ENCODE assay signal across 19 cellular contexts in the genomic region with DNA sequence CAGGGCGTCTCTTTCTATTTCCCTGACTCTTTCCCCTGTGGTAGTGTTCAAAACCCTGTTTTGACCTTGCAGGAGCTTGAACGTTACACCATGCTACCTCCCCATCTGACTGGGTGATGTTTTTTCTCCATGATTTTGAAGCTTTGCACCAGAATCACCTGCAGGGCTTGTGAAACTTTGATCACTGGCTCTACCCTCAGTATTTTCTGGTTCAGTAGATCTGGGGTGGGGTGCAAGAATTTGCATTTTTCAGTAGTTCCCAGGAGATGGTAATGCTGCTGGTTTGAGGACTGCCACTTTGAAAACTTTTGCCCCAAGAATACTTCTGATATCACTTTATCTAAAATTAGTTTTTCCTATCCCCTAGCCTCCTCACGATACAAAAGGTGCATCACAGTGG.
"Had no signal": no experiment of that assay in that cellular context is flagged by ENCODE, and none has a peak within 500 bp of the region (broad histone marks: within the 10 kb centered on the region; RNA-seq: fewer than 3 reads in every experiment).

No MANE protein-coding gene starts in this region.

- H2AFZ ChIP-seq: PC-9 had no signal

- H3K27ac ChIP-seq: PC-9 had no signal

- DNase-seq: activated CD4-positive, alpha-beta T cell treated with anti-CD3 and anti-CD28 coated beads, Interleukin-2, amount 10 ng/mL, durations not matched to agents 24 days and 14 days; activated CD4-positive, alpha-beta T cell treated with anti-CD3 and anti-CD28 coated beads, Interleukin-2, amount 50 U/mL, for 48 hours; activated CD8-positive, alpha-beta memory T cell treated with anti-CD3 and anti-CD28 coated beads, Interleukin-2, amount 50 U/mL, for 4 hours; activated effector memory CD4-positive, alpha-beta T cell treated with Interleukin-2 at 50 U/mL for 16 hours; activated naive CD4-positive, alpha-beta T cell treated with anti-CD3 and anti-CD28 coated beads, Interleukin-2, amount 10 ng/mL, durations not matched to agents 7 days and 5 days; activated naive CD8-positive, alpha-beta T cell treated with anti-CD3 and anti-CD28 coated beads, Interleukin-2, amount 50 U/mL, for 24 hours; activated T-cell treated with anti-CD3 and anti-CD28 coated beads, Interleukin-2, amount 50 U/mL, for 48 hours; anterior cingulate cortex; caudate nucleus; cerebellar nuclear complex; NCI-H1092 treated with DMSO at 0.1 percent for 48 hours; NCI-H1417 treated with DMSO at 0.1 percent for 48 hours; NCI-H187 treated with DMSO at 0.1 percent for 48 hours; NCI-H2081; NCI-H226; NCI-H446 treated with DMSO at 0.1 percent for 48 hours; NCI-H524 treated with DMSO at 0.1 percent for 48 hours; PC-9; Right ventricle myocardium superior had no signal

- ATAC-seq: activated naive CD8-positive, alpha-beta T cell treated with anti-CD3 and anti-CD28 coated beads, Interleukin-2, amount 50 U/mL, for 24 hours had no signal

- H3K4me3 ChIP-seq: PC-9 had no signal

- H3K4me2 ChIP-seq: PC-9 had no signal
